In genomic region chr2:134401081-134401497, GRCh38 we compare ENCODE assay signal across 11 cellular contexts.
DNase-seq lines count a peak whose midpoint lies in the region; ATAC-seq and TF ChIP-seq lines count a peak whose summit lies in the region.
"Had no signal": no experiment of that assay in that cellular context is flagged by ENCODE, and none has a peak within 500 bp of the region (broad histone marks: within the 10 kb centered on the region; RNA-seq: fewer than 3 reads in every experiment).

No MANE protein-coding gene starts in this region.

- no peak overlapping the region for H3K14ac ChIP-seq in trophoblast cell (ENCODE audit: low read length)

- no peak overlapping the region for H4K12ac ChIP-seq in trophoblast cell (ENCODE audit: low read depth, low read length)

- H4K91ac ChIP-seq in trophoblast cell (ENCODE audit: low read depth, low read length) = no peak overlapping the region

- intact Hi-C loops in A673 (cut with micrococcal nuclease; ENCODE audit: unreplicated experiment) = no loop called here

- H2BK12ac ChIP-seq in trophoblast cell (ENCODE audit: low read length) = no peak overlapping the region

- H2AK5ac ChIP-seq in trophoblast cell (ENCODE audit: low read length) = no peak overlapping the region

- H3K36me3 ChIP-seq in gastroesophageal sphincter (peaks cover 0 to 26% of the 10 kb centered on the region in 2 donors), A673 (ENCODE audit: insufficient read depth, low read length, poor library complexity, severe bottlenecking) (no peaks in the 10 kb centered on the region), trophoblast cell (ENCODE audit: control insufficient read depth in 1 of 2, insufficient read depth in 2 of 2, low read length in 2 of 2) (no peaks in the 10 kb centered on the region)

- H3K23ac ChIP-seq in trophoblast cell (ENCODE audit: low read length) = no peak overlapping the region

- H3K27me3 ChIP-seq in gastroesophageal sphincter = no peaks in the 10 kb centered on the region
- no peaks in the 10 kb centered on the region for H3K27me3 ChIP-seq in A673 (replicated peaks; ENCODE audit: insufficient read depth, low read depth, low read length, poor library complexity)
- H3K27me3 ChIP-seq in trophoblast cell (ENCODE audit: insufficient read depth, low read length) = no peaks in the 10 kb centered on the region

- DNase-seq in DMS 273 (lab: John Stamatoyannopoulos, UW; ENCODE audit: unreplicated experiment) = peak; percentile 93
- peak; percentile 88 for DNase-seq in RPMI7951 (ENCODE audit: low read depth)
- peak; percentile 95 for DNase-seq in pulmonary artery endothelial cell (ENCODE audit: low read depth, low spot score)
- DNase-seq in NCI-H1048 (lab: John Stamatoyannopoulos, UW) = no peak
- DNase-seq in A673 (ENCODE audit: low spot score) = no peak
- no peak for DNase-seq in trophoblast cell
- DNase-seq: Caco-2, KG1 had no signal

- no peak overlapping the region for H2AFZ ChIP-seq in trophoblast cell (ENCODE audit: insufficient read depth, low read length, poor library complexity)

- H4K8ac ChIP-seq in trophoblast cell (ENCODE audit: low read depth, low read length) = no peak overlapping the region

- TF ChIP-seq CTCF in gastroesophageal sphincter (IDR thresholded peaks at IDR 0.05) (no peak), A673 (conservative IDR thresholded peaks at IDR 0.05; ENCODE audit: low read depth, low read length) (no peak)

- no peak overlapping the region for H2BK120ac ChIP-seq in trophoblast cell (ENCODE audit: insufficient read depth, low read length, poor library complexity)

- H3K79me2 ChIP-seq in trophoblast cell (ENCODE audit: control insufficient read depth, insufficient read depth, low read length, poor library complexity) = no peaks in the 10 kb centered on the region

- ATAC-seq in gastroesophageal sphincter = peak; percentile 39
- ATAC-seq in GM21619 (IDR thresholded peaks at IDR 0.05; ENCODE audit: unreplicated experiment) = no peak
- ATAC-seq: mucosa of descending colon had no signal

- no peak overlapping the region for H3K4me3 ChIP-seq in gastroesophageal sphincter
- no peak overlapping the region for H3K4me3 ChIP-seq in A673 (ENCODE audit: low read depth, low read length, poor library complexity, severe bottlenecking)
- H3K4me3 ChIP-seq in trophoblast cell (ENCODE audit: low read depth, low read length) = no peak overlapping the region
- H3K4me3 ChIP-seq: mucosa of descending colon had no signal

- no peak for TF ChIP-seq POLR2A in gastroesophageal sphincter (IDR thresholded peaks at IDR 0.05)

- POLR2A ChIA-PET in A673 (lab: Charles Lee; ENCODE audit: low non-redundant PET) = interaction anchor here (0.6 kb wide), 1 partner anchor 44 kb away, joined by 3 read pairs; no protein-coding TSS in a partner anchor

- WGBS in gastroesophageal sphincter (ENCODE audit: low coverage in 1 of 2), 2 donors = 51 to 74% methylated on average over 3 to 5 of the region's 5 CpGs
- WGBS in trophoblast cell (ENCODE audit: extremely low coverage, insufficient coverage, insufficient read length) = no CpG with 5 or more reads among the region's 5 CpGs

- H3K4me1 ChIP-seq in gastroesophageal sphincter = peaks cover 0 to 41% (median 17%) of the 10 kb centered on the region in 3 donors
- no peaks in the 10 kb centered on the region for H3K4me1 ChIP-seq in A673 (ENCODE audit: insufficient read depth, low read length, poor library complexity, severe bottlenecking)
- H3K4me1 ChIP-seq in trophoblast cell (ENCODE audit: control insufficient read depth in 1 of 2, insufficient read depth in 2 of 2, low read length in 2 of 2) = peaks cover 0 to 3% of the 10 kb centered on the region in 2 experiments
- H3K4me1 ChIP-seq: Caco-2 had no signal

- peak overlapping the region in 3 of 4 donors; percentile 60 to 64 (median 63) for H3K27ac ChIP-seq in gastroesophageal sphincter
- H3K27ac ChIP-seq in A673 (ENCODE audit: low read depth, low read length, poor library complexity, severe bottlenecking) = no peak overlapping the region
- H3K27ac ChIP-seq in trophoblast cell (ENCODE audit: low read depth, low read length) = no peak overlapping the region

- no peak overlapping the region for H3K18ac ChIP-seq in trophoblast cell (ENCODE audit: low read length)

- no peak overlapping the region for H3K9ac ChIP-seq in trophoblast cell (ENCODE audit: low read length)

- H3K9me3 ChIP-seq in gastroesophageal sphincter (no peaks in the 10 kb centered on the region), A673 (ENCODE audit: low read depth, low read length, poor library complexity, severe bottlenecking) (no peaks in the 10 kb centered on the region), trophoblast cell (ENCODE audit: insufficient read depth, low read depth, low read length) (peaks cover 2% of the 10 kb centered on the region)
- H3K9me3 ChIP-seq: Caco-2, mucosa of descending colon had no signal

- BruUV-seq in A673 (replicated peaks; lab: Mats Ljungman, UMichigan) = no TSS peak

- CTCF ChIA-PET in A673 (lab: Charles Lee) = no interaction called here

- H3K4ac ChIP-seq in trophoblast cell (ENCODE audit: low read depth, low read length) = no peak overlapping the region

- H3K79me1 ChIP-seq in trophoblast cell (ENCODE audit: low read length) = no peaks in the 10 kb centered on the region

- TF ChIP-seq EP300 in gastroesophageal sphincter (IDR thresholded peaks at IDR 0.05) = no peak

- H2BK5ac ChIP-seq in trophoblast cell (ENCODE audit: low read depth, low read length, poor library complexity) = no peak overlapping the region

- no peak overlapping the region for H3K4me2 ChIP-seq in trophoblast cell (ENCODE audit: low read length)

Comparison
In these comparisons a context has a peak if more than half of its experiments do, and no peak if none do; other contexts are left out.
1. DNase-seq: peak in DMS 273 (single experiment), RPMI7951 (single experiment) and pulmonary artery endothelial cell (single experiment); none in NCI-H1048 (single experiment), A673 (single experiment) and trophoblast cell (0 of 2).
2. H3K27ac ChIP-seq: peak in gastroesophageal sphincter (3 of 4); none in A673 (single experiment) and trophoblast cell (single experiment).